Comparison of ENCODE assay signal across 13 cellular contexts in genomic region chr3:44865272-44866005, GRCh38. TPM values are rescaled to one million over a fixed set of nuclear protein-coding genes. Genes with fewer than 3 reads are reported as not detected.
DNase-seq lines count a peak whose midpoint lies in the region; ATAC-seq and TF ChIP-seq lines count a peak whose summit lies in the region.
"Had no signal": no experiment of that assay in that cellular context is flagged by ENCODE, and none has a peak within 500 bp of the region (broad histone marks: within the 10 kb centered on the region; RNA-seq: fewer than 3 reads in every experiment).

No MANE protein-coding gene starts in this region.

- no peak overlapping the region for H3K4me3 ChIP-seq in SJCRH30
- H3K4me3 ChIP-seq in naive thymus-derived CD4-positive, alpha-beta T cell (ENCODE audit: low read length): no peak overlapping the region

- peak overlapping the region; percentile 2 to 73 (median 57) for H3K4me3 Mint-ChIP-seq in naive thymus-derived CD4-positive, alpha-beta T cell
- H3K4me3 Mint-ChIP-seq in endothelial cell (ENCODE audit: unreplicated experiment): no peak overlapping the region

- DNase-seq in EH (ENCODE audit: low read depth) (peak; percentile 2), NCI-H1417 treated with DMSO at 0.1 percent for 48 hours (lab: John Stamatoyannopoulos, UW) (peak; percentile 12), SJCRH30 (peak; percentile 18 to 52), ureter (ENCODE audit: low spot score) (no peak), RKO (ENCODE audit: low spot score) (no peak), endothelial cell (ENCODE audit: low spot score) (no peak)
- DNase-seq in naive thymus-derived CD4-positive, alpha-beta T cell: peak in 3 of 9 donors; percentile 7 to 28 (median 16)
- DNase-seq: activated CD4-positive, alpha-beta T cell treated with anti-CD3 and anti-CD28 coated beads for 48 hours; Kasumi-1; mammary epithelial cell; substantia nigra had no signal

- no peaks in the 10 kb centered on the region for H3K9me3 ChIP-seq in SJCRH30 (replicated peaks)
- no peaks in the 10 kb centered on the region for H3K9me3 ChIP-seq in naive thymus-derived CD4-positive, alpha-beta T cell (ENCODE audit: control insufficient read depth in 2 of 3, low read length in 3 of 3)

- POLR2A ChIA-PET in naive thymus-derived CD4-positive, alpha-beta T cell (lab: Charles Lee): interaction anchor here (0.6 to 0.7 kb wide), 2 partner anchors 19 to 56 kb away, joined by 4 read pairs; no protein-coding TSS in a partner anchor

- no peaks in the 10 kb centered on the region for H3K27me3 ChIP-seq in SJCRH30
- no peaks in the 10 kb centered on the region for H3K27me3 ChIP-seq in naive thymus-derived CD4-positive, alpha-beta T cell (ENCODE audit: control insufficient read depth in 2 of 2, insufficient read depth in 2 of 2, low read length in 2 of 2)

- ATAC-seq in naive thymus-derived CD4-positive, alpha-beta T cell: no peak
- no peak for ATAC-seq in GM21367 (IDR thresholded peaks at IDR 0.05; ENCODE audit: unreplicated experiment)

- no peak overlapping the region for H3K27ac ChIP-seq in SJCRH30
- H3K27ac ChIP-seq in naive thymus-derived CD4-positive, alpha-beta T cell (ENCODE audit: low read depth, low read length): peak overlapping the region; percentile 17

- H3K9me3 Mint-ChIP-seq in naive thymus-derived CD4-positive, alpha-beta T cell: peaks cover 0 to 10% (median 0%) of the 10 kb centered on the region in 11 donors
- H3K9me3 Mint-ChIP-seq in endothelial cell (ENCODE audit: unreplicated experiment): no peaks in the 10 kb centered on the region

- intact Hi-C loops in naive thymus-derived CD4-positive, alpha-beta T cell (cut with micrococcal nuclease): loop anchor here (1.0 to 10.0 kb wide), 3 partner anchors 527 to 819 kb away; partner anchors contain the start of genes SACM1L (in 1 of the 2) and TCAIM (in 1 of the 2)

- CTCF ChIA-PET in naive thymus-derived CD4-positive, alpha-beta T cell (lab: Charles Lee): no interaction called here

- no peak for TF ChIP-seq CTCF in endothelial cell (IDR thresholded peaks at IDR 0.05; ENCODE audit: unreplicated experiment)

- peaks cover 5% of the 10 kb centered on the region; the same call in 1 of the 2 replicates for H3K4me1 ChIP-seq in SJCRH30
- peaks cover 18 to 31% of the 10 kb centered on the region in 2 donors for H3K4me1 ChIP-seq in naive thymus-derived CD4-positive, alpha-beta T cell (ENCODE audit: control insufficient read depth in 2 of 2, insufficient read depth in 2 of 2, low read length in 2 of 2)

- H3K4me1 Mint-ChIP-seq in naive thymus-derived CD4-positive, alpha-beta T cell: peaks cover 28 to 63% (median 52%) of the 10 kb centered on the region in 7 donors
- peaks cover 16% of the 10 kb centered on the region for H3K4me1 Mint-ChIP-seq in endothelial cell (ENCODE audit: unreplicated experiment)

- H3K36me3 Mint-ChIP-seq in naive thymus-derived CD4-positive, alpha-beta T cell: peaks cover 6 to 26% (median 9%) of the 10 kb centered on the region in 5 donors
- peaks cover 16% of the 10 kb centered on the region for H3K36me3 Mint-ChIP-seq in endothelial cell (ENCODE audit: low read depth, unreplicated experiment)

- H3K27ac Mint-ChIP-seq in naive thymus-derived CD4-positive, alpha-beta T cell: peak overlapping the region; percentile 58 to 93 (median 85)
- H3K27ac Mint-ChIP-seq in endothelial cell (ENCODE audit: unreplicated experiment): no peak overlapping the region

- H3K36me3 ChIP-seq in SJCRH30: peaks cover 14% of the 10 kb centered on the region; the same call in 1 of the 2 replicates
- H3K36me3 ChIP-seq in naive thymus-derived CD4-positive, alpha-beta T cell (ENCODE audit: control insufficient read depth in 2 of 3, insufficient read depth in 3 of 3, low read length in 3 of 3): no peaks in the 10 kb centered on the region

- H3K27me3 Mint-ChIP-seq in naive thymus-derived CD4-positive, alpha-beta T cell: no peaks in the 10 kb centered on the region
- H3K27me3 Mint-ChIP-seq in endothelial cell (ENCODE audit: unreplicated experiment): peaks cover 2% of the 10 kb centered on the region
- H3K27me3 Mint-ChIP-seq: progenitor cell of endocrine pancreas had no signal

RNA-seq across cellular contexts. Expression of gene TMEM42, which starts 3.7 kb away (rescaled TPM):
- total RNA-seq in SJCRH30 (2014; rRNA removed; shearing (Covaris generic)): 1.6 TPM in 2 replicates
- total RNA-seq in naive thymus-derived CD4-positive, alpha-beta T cell: 10 to 100 TPM; 12.1 to 25.1 (median 16.4) TPM
- polyA plus RNA-seq in naive thymus-derived CD4-positive, alpha-beta T cell: 10 to 100 TPM; 51.3 to 74.5 TPM
- total RNA-seq in ureter: 13.1 TPM
- 17.7 TPM for total RNA-seq in endothelial cell (ENCODE audit: unreplicated experiment)

RNA-seq across cellular contexts. Expression of gene TGM4, which starts 9.0 kb away (rescaled TPM):
- total RNA-seq in SJCRH30 (2014; rRNA removed; shearing (Covaris generic)): not detected in 2 replicates
- total RNA-seq in naive thymus-derived CD4-positive, alpha-beta T cell: not detected
- under 1 TPM in 1 of 2 donors, not detected in 1; 0.07 TPM for polyA plus RNA-seq in naive thymus-derived CD4-positive, alpha-beta T cell
- not detected for total RNA-seq in ureter
- total RNA-seq in endothelial cell (ENCODE audit: unreplicated experiment): not detected
- total RNA-seq: progenitor cell of endocrine pancreas had no signal

Comparison
In these comparisons a context has a peak if more than half of its experiments do, and no peak if none do; other contexts are left out.
1. DNase-seq: peak in EH (single experiment), NCI-H1417 treated with DMSO at 0.1 percent for 48 hours (single experiment) and SJCRH30 (2 of 2); none in ureter (single experiment), RKO (single experiment) and endothelial cell (single experiment).